Comparison of ENCODE assay signal across 1 cellular context in genomic region chr19:4077800-4078683, GRCh38.
A peak's percentile ranks its signal among the peaks of the same experiment; 100 is the strongest.
TF ChIP-seq lines count a peak whose summit lies in the region.

No MANE protein-coding gene starts in this region.

TF ChIP-seq in GM12878, 131 proteins besides CTCF, POLR2A, EP300 and RAD21 (continues in another document):
- TF ChIP-seq RELB (IDR thresholded peaks at IDR 0.05; ENCODE audit: low read depth) (no peak), NR2F1 (conservative IDR thresholded peaks at IDR 0.05) (peak; percentile 98), ATF2 (IDR thresholded peaks at IDR 0.05; ENCODE audit: low read length) (no peak), KLF5 (IDR thresholded peaks at IDR 0.05; ENCODE audit: partially characterized antibody) (no peak), SPI1 (IDR thresholded peaks at IDR 0.05; ENCODE audit: borderline replicate concordance, insufficient read depth, low read depth, low read length) (peak; percentile 52; the same call in 1 of the 2 replicates), BMI1 (IDR thresholded peaks at IDR 0.05; ENCODE audit: borderline replicate concordance) (no peak), FOXK2 (IDR thresholded peaks at IDR 0.05) (no peak), PAX5 (IDR thresholded peaks at IDR 0.05; ENCODE audit: borderline replicate concordance, low read depth, low read length) (no peak), STAT3 (IDR thresholded peaks at IDR 0.05; ENCODE audit: low read depth, low read length) (no peak), KDM1A (IDR thresholded peaks at IDR 0.05; ENCODE audit: borderline replicate concordance) (no peak), EGR1 (IDR thresholded peaks at IDR 0.05; ENCODE audit: borderline replicate concordance in 1 of 2, low read depth in 2 of 2, low read length in 2 of 2) (peak in 1 of 2 experiments; percentile 94; a peak in 2 of 3 replicates), NR2C1 (IDR thresholded peaks at IDR 0.05) (peak; percentile 68), YY1 (IDR thresholded peaks at IDR 0.05; ENCODE audit: low read depth, low read length) (peak; percentile 42; the same call in 1 of the 2 replicates), TAF1 (IDR thresholded peaks at IDR 0.05; ENCODE audit: borderline replicate concordance, low read depth, low read length) (peak; percentile 51; the same call in 1 of the 2 replicates), ZNF622 (IDR thresholded peaks at IDR 0.05) (no peak), BHLHE40 (IDR thresholded peaks at IDR 0.05; ENCODE audit: borderline replicate concordance in 1 of 2, low read depth in 2 of 2, low read length in 1 of 2) (peak; percentile 27 to 33; a peak in 1 of 4 replicates), ATF7 (IDR thresholded peaks at IDR 0.05; ENCODE audit: low read depth) (0 out of 2 replicates have a peak, but pooled peaks have one; percentile 19), NBN (IDR thresholded peaks at IDR 0.05) (no peak), RAD51 (IDR thresholded peaks at IDR 0.05) (peak; percentile 40; the same call in 1 of the 2 replicates), MYB (IDR thresholded peaks at IDR 0.05; ENCODE audit: borderline replicate concordance, low read depth, low read length) (no peak), MXI1 (IDR thresholded peaks at IDR 0.05; ENCODE audit: low read depth, low read length) (peak; percentile 93), PML (IDR thresholded peaks at IDR 0.05; ENCODE audit: low read length) (no peak), REST (IDR thresholded peaks at IDR 0.05; ENCODE audit: low read depth, low read length) (no peak), DPF2 (IDR thresholded peaks at IDR 0.05) (peak; percentile 53; the same call in 1 of the 2 replicates), POU2F2 (IDR thresholded peaks at IDR 0.05; ENCODE audit: borderline replicate concordance, low read depth, low read length) (0 out of 3 replicates have a peak, but pooled peaks have one; percentile 19), SREBF2 (IDR thresholded peaks at IDR 0.05; ENCODE audit: low read length) (no peak), TCF7 (IDR thresholded peaks at IDR 0.05; ENCODE audit: borderline replicate concordance) (no peak), CHD1 (IDR thresholded peaks at IDR 0.05; ENCODE audit: low read depth, low read length) (no peak), MEF2B (IDR thresholded peaks at IDR 0.05; ENCODE audit: partially characterized antibody, poor library complexity, severe bottlenecking) (peak; percentile 29), TBL1XR1 (IDR thresholded peaks at IDR 0.05; ENCODE audit: low read depth, low read length) (0 out of 2 replicates have a peak, but pooled peaks have one; percentile 45), ZNF274 (IDR thresholded peaks at IDR 0.05; ENCODE audit: insufficient read depth, insufficient read length) (no peak), HDAC6 (IDR thresholded peaks at IDR 0.05; ENCODE audit: unreplicated experiment) (no peak), HDGF (IDR thresholded peaks at IDR 0.05) (no peak), ZNF687 (IDR thresholded peaks at IDR 0.05) (no peak; the same call in 1 of the 2 replicates), TCF12 (IDR thresholded peaks at IDR 0.05; ENCODE audit: low read depth, low read length) (no peak), CHD2 (IDR thresholded peaks at IDR 0.05; ENCODE audit: borderline replicate concordance, low read depth, low read length) (0 out of 2 replicates have a peak, but pooled peaks have one; percentile 27), CREB1 (IDR thresholded peaks at IDR 0.05; ENCODE audit: low read depth) (peak; percentile 38; the same call in 1 of the 2 replicates), ETV6 (conservative IDR thresholded peaks at IDR 0.05 in 1 of 2, IDR thresholded peaks at IDR 0.05 in 1 of 2; ENCODE audit: borderline replicate concordance in 1 of 2, low read depth in 1 of 2) (peak in 1 of 2 experiments; percentile 75; a peak in 1 of 4 replicates), CREM (IDR thresholded peaks at IDR 0.05; ENCODE audit: low read depth) (no peak; the same call in 1 of the 2 replicates), IKZF2 (IDR thresholded peaks at IDR 0.05) (peak in 1 of 2 experiments; percentile 50; a peak in 2 of 4 replicates), BCL3 (IDR thresholded peaks at IDR 0.05; ENCODE audit: borderline replicate concordance, insufficient read depth, low read depth, low read length, poor library complexity, severe bottlenecking) (no peak), SP1 (IDR thresholded peaks at IDR 0.05; ENCODE audit: low read depth, low read length) (peak; percentile 28)
- TF ChIP-seq, protein P1, sequence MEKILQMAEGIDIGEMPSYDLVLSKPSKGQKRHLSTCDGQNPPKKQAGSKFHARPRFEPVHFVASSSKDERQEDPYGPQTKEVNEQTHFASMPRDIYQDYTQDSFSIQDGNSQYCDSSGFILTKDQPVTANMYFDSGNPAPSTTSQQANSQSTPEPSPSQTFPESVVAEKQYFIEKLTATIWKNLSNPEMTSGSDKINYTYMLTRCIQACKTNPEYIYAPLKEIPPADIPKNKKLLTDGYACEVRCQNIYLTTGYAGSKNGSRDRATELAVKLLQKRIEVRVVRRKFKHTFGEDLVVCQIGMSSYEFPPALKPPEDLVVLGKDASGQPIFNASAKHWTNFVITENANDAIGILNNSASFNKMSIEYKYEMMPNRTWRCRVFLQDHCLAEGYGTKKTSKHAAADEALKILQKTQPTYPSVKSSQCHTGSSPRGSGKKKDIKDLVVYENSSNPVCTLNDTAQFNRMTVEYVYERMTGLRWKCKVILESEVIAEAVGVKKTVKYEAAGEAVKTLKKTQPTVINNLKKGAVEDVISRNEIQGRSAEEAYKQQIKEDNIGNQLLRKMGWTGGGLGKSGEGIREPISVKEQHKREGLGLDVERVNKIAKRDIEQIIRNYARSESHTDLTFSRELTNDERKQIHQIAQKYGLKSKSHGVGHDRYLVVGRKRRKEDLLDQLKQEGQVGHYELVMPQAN (conservative IDR thresholded peaks at IDR 0.05): peak; percentile 52; the same call in 1 of the 2 replicates
- TF ChIP-seq, protein P2, sequence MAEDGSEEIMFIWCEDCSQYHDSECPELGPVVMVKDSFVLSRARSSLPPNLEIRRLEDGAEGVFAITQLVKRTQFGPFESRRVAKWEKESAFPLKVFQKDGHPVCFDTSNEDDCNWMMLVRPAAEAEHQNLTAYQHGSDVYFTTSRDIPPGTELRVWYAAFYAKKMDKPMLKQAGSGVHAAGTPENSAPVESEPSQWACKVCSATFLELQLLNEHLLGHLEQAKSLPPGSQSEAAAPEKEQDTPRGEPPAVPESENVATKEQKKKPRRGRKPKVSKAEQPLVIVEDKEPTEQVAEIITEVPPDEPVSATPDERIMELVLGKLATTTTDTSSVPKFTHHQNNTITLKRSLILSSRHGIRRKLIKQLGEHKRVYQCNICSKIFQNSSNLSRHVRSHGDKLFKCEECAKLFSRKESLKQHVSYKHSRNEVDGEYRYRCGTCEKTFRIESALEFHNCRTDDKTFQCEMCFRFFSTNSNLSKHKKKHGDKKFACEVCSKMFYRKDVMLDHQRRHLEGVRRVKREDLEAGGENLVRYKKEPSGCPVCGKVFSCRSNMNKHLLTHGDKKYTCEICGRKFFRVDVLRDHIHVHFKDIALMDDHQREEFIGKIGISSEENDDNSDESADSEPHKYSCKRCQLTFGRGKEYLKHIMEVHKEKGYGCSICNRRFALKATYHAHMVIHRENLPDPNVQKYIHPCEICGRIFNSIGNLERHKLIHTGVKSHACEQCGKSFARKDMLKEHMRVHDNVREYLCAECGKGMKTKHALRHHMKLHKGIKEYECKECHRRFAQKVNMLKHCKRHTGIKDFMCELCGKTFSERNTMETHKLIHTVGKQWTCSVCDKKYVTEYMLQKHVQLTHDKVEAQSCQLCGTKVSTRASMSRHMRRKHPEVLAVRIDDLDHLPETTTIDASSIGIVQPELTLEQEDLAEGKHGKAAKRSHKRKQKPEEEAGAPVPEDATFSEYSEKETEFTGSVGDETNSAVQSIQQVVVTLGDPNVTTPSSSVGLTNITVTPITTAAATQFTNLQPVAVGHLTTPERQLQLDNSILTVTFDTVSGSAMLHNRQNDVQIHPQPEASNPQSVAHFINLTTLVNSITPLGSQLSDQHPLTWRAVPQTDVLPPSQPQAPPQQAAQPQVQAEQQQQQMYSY (CRISPR knock-in tag; IDR thresholded peaks at IDR 0.05): no peak
